In genomic region chr10:70404906-70405824, GRCh38 we compare ENCODE assay signal across 8 cellular contexts. TPM values are rescaled to one million over a fixed set of nuclear protein-coding genes. Genes with fewer than 3 reads are reported as not detected.
DNase-seq lines count a peak whose midpoint lies in the region; ATAC-seq and TF ChIP-seq lines count a peak whose summit lies in the region.

No MANE protein-coding gene starts in this region.

- peak overlapping the region; percentile 90 for H3K9ac ChIP-seq in parathyroid adenoma

- POLR2A ChIA-PET in HEK293T (lab: Yijun Ruan, JAX) (interaction anchor here (1.0 to 2.1 kb wide), 11 partner anchors 8 to 259 kb away, joined by 3 to 10 read pairs (median 4); partner anchors contain the start of genes PPA1 and TYSND1), Panc1 (lab: Charles Lee) (interaction anchor here (0.6 to 0.7 kb wide), 2 partner anchors 236 to 249 kb away, joined by 5 read pairs; no protein-coding TSS in a partner anchor)

- DNase-seq in EL (peak; percentile 95), HEK293T (ENCODE audit: extremely low spot score) (peak; percentile 50), Panc1 (ENCODE audit: low read depth, low spot score) (no peak), amygdala (lab: John Stamatoyannopoulos, UW) (peak in 45 of 56 donors; percentile 9 to 77 (median 38)), heart right ventricle (peak; percentile 71 to 86), NCI-H1105 treated with DMSO at 0.1 percent for 48 hours (lab: John Stamatoyannopoulos, UW) (no peak)

- intact Hi-C loops in Panc1 (cut with micrococcal nuclease; ENCODE audit: unreplicated experiment) (no loop called here), heart right ventricle (cut with DNase I) (loop anchor here in 2 of 10 donors (2.0 to 10.0 kb wide), 4 partner anchors 22 to 100 kb away; partner anchors contain the start of gene LRRC20 (in 1 of the 2))

- no peaks in the 10 kb centered on the region for H3K9me3 ChIP-seq in Panc1 (ENCODE audit: control insufficient read depth, insufficient read depth, low read depth, low read length)
- H3K9me3 ChIP-seq in heart right ventricle: no peaks in the 10 kb centered on the region
- H3K9me3 ChIP-seq in parathyroid adenoma (ENCODE audit: control insufficient read depth, low read length): no peaks in the 10 kb centered on the region

- H3K27ac ChIP-seq in Panc1 (ENCODE audit: low read length) (peak overlapping the region; percentile 87), heart right ventricle (peak overlapping the region; percentile 89 to 100 (median 98)), parathyroid adenoma (peak overlapping the region; percentile 94)

- peaks cover 18% of the 10 kb centered on the region for H3K4me1 ChIP-seq in Panc1 (ENCODE audit: control insufficient read depth, insufficient read depth, low read length)
- H3K4me1 ChIP-seq in heart right ventricle: peaks cover 11 to 52% (median 48%) of the 10 kb centered on the region in 9 donors
- H3K4me1 ChIP-seq in parathyroid adenoma: peaks cover 13% of the 10 kb centered on the region

- H3K79me2 ChIP-seq in parathyroid adenoma: peaks cover 22% of the 10 kb centered on the region

- ATAC-seq in Panc1 (peak; percentile 76), heart right ventricle (peak; percentile 75 to 92 (median 88)), GM19467 (IDR thresholded peaks at IDR 0.05; ENCODE audit: unreplicated experiment) (no peak)

- no peaks in the 10 kb centered on the region for H3K27me3 ChIP-seq in Panc1 (ENCODE audit: control insufficient read depth, insufficient read depth, low read length)
- no peaks in the 10 kb centered on the region for H3K27me3 ChIP-seq in heart right ventricle
- H3K27me3 ChIP-seq in parathyroid adenoma (ENCODE audit: control insufficient read depth, insufficient read depth, low read length): no peaks in the 10 kb centered on the region

- in situ Hi-C loops in Panc1 (cut with HindIII; ENCODE audit: low pct_unique_long_range_greater_than_20kb, low sequenced_read_pairs): no loop called here

- TSS peak; percentile 79 for BruUV-seq in Panc1 (replicated peaks; lab: Mats Ljungman, UMichigan)

- no peaks in the 10 kb centered on the region for H3K36me3 ChIP-seq in Panc1 (ENCODE audit: control insufficient read depth, insufficient read depth, low read length)
- H3K36me3 ChIP-seq in heart right ventricle: peaks cover 0 to 7% (median 0%) of the 10 kb centered on the region in 9 donors
- H3K36me3 ChIP-seq in parathyroid adenoma (ENCODE audit: control insufficient read depth, insufficient read depth, low read length): no peaks in the 10 kb centered on the region

- H3K4me2 ChIP-seq in parathyroid adenoma (ENCODE audit: low read length): peak overlapping the region; percentile 79

- 1% methylated on average over 22 of the region's 22 CpGs for WGBS in heart right ventricle, 2 donors

- CTCF ChIA-PET in HEK293T (lab: Yijun Ruan, JAX): interaction anchor here (0.6 to 1.9 kb wide), 4 partner anchors 9 to 183 kb away, joined by 3 to 5 read pairs (median 4); no protein-coding TSS in a partner anchor
- CTCF ChIA-PET in Panc1 (lab: Charles Lee): interaction anchor here (0.6 to 1.5 kb wide), 4 partner anchors 18 to 259 kb away, joined by 3 to 9 read pairs (median 4); partner anchors contain the start of gene TYSND1

- peak overlapping the region; percentile 89 for H2AFZ ChIP-seq in parathyroid adenoma

- TF ChIP-seq CTCF in Panc1 (IDR thresholded peaks at IDR 0.05) (no peak), heart right ventricle (IDR thresholded peaks at IDR 0.05) (no peak), parathyroid adenoma (IDR thresholded peaks at IDR 0.05) (no peak)

- H3K4me3 ChIP-seq in Panc1 (ENCODE audit: low read depth in 2 of 2, low read length in 2 of 2) (peak overlapping the region; percentile 86 to 97), heart right ventricle (peak overlapping the region; percentile 68 to 99 (median 93)), parathyroid adenoma (ENCODE audit: low read depth, low read length) (peak overlapping the region; percentile 69)

TF ChIP-seq in HEK293T, 16 proteins besides CTCF, POLR2A, EP300 and RAD21:
- TF ChIP-seq L3MBTL2 (conservative IDR thresholded peaks at IDR 0.05): peak; percentile 49; the same call in 1 of the 2 replicates
- no peak for TF ChIP-seq PKNOX1 (IDR thresholded peaks at IDR 0.05)
TF ChIP-seq in HEK293T: peak in this region for 1.

RNA-seq across cellular contexts. Expression of gene EIF4EBP2, which starts 1.2 kb away (rescaled TPM):
- total RNA-seq in Panc1 (2021; ENCODE audit: unreplicated experiment): 48.2 TPM
- 18.0 TPM for polyA plus RNA-seq in Panc1 (2012; ENCODE audit: insufficient read length)
- total RNA-seq in heart right ventricle: 100 to 1,000 TPM in 3 of 10 donors, 10 to 100 TPM in 7; 70.1 to 128 (median 81.9) TPM
- polyA plus RNA-seq in heart right ventricle: 10 to 100 TPM; 17.3 to 18.6 TPM

RNA-seq across cellular contexts. Expression of gene LRRC20, which starts 22.7 kb away (rescaled TPM):
- total RNA-seq in Panc1 (2021; ENCODE audit: unreplicated experiment): 39.3 TPM
- polyA plus RNA-seq in Panc1 (2012; ENCODE audit: insufficient read length): 48.6 TPM
- total RNA-seq in heart right ventricle: 10 to 100 TPM; 39.9 to 73.8 (median 58.2) TPM
- polyA plus RNA-seq in heart right ventricle: 10 to 100 TPM; 11.0 to 13.8 TPM

RNA-seq across cellular contexts. Expression of gene NODAL, which starts 36.3 kb away (rescaled TPM):
- not detected for total RNA-seq in Panc1 (2021; ENCODE audit: unreplicated experiment)
- not detected for polyA plus RNA-seq in Panc1 (2012; ENCODE audit: insufficient read length)
- under 1 TPM in 1 of 10 donors, not detected in 9; 0.29 TPM for total RNA-seq in heart right ventricle
- polyA plus RNA-seq in heart right ventricle: under 1 TPM in 1 of 2 donors, not detected in 1; 0.04 TPM

Comparison
In these comparisons a context has a peak if more than half of its experiments do, and no peak if none do; other contexts are left out.
1. DNase-seq: peak in EL (single experiment), HEK293T (single experiment), amygdala (45 of 56) and heart right ventricle (2 of 2); none in Panc1 (single experiment) and NCI-H1105 treated with DMSO at 0.1 percent for 48 hours (single experiment).
2. Peak in every context shown above with its lines, with median percentiles within 50 percentile points of each other: H3K27ac ChIP-seq and H3K4me3 ChIP-seq.